25 cellular contexts compared by ENCODE assay signal in genomic region chr3:53223541-53223966, GRCh38. TPM values are rescaled to one million over a fixed set of nuclear protein-coding genes. Genes with fewer than 3 reads are reported as not detected.
A peak's percentile ranks its signal among the peaks of the same experiment; 100 is the strongest.
DNase-seq lines count a peak whose midpoint lies in the region; ATAC-seq and TF ChIP-seq lines count a peak whose summit lies in the region.
"Had no signal": no experiment of that assay in that cellular context is flagged by ENCODE, and none has a peak within 500 bp of the region (broad histone marks: within the 10 kb centered on the region; RNA-seq: fewer than 3 reads in every experiment).

No MANE protein-coding gene starts in this region.

- H3K27me3 Mint-ChIP-seq in stimulated activated naive B cell treated with anti-CD40 and anti-IgM and Interleukin-4, amounts not matched to agents 10 μg/mL and 1 μg/mL and 100 μg/mL, for 72 hours = no peaks in the 10 kb centered on the region
- H3K27me3 Mint-ChIP-seq in CD4-positive, alpha-beta T cell = no peaks in the 10 kb centered on the region
- H3K27me3 Mint-ChIP-seq: activated naive CD8-positive, alpha-beta T cell treated with anti-CD3 and anti-CD28 coated beads for 36 hours had no signal

- CTCF ChIA-PET in RWPE1 (lab: Yijun Ruan, JAX) = no interaction called here
- CTCF ChIA-PET in CD4-positive, alpha-beta T cell (lab: Charles Lee) = no interaction called here

- H3K9me3 ChIP-seq in mesodermal cell (ENCODE audit: control insufficient read depth, low read length) = no peaks in the 10 kb centered on the region
- H3K9me3 ChIP-seq in CD4-positive, alpha-beta T cell (ENCODE audit: control insufficient read depth, low read length) = no peaks in the 10 kb centered on the region
- H3K9me3 ChIP-seq: ascending aorta, thoracic aorta had no signal

- TF ChIP-seq CTCF in RWPE1 (conservative IDR thresholded peaks at IDR 0.05; ENCODE audit: low read depth) = no peak
- TF ChIP-seq CTCF in CD4-positive, alpha-beta T cell (IDR thresholded peaks at IDR 0.05) = no peak

- no peaks in the 10 kb centered on the region for H3K9me3 Mint-ChIP-seq in stimulated activated naive B cell treated with anti-CD40 and anti-IgM and Interleukin-4, amounts not matched to agents 10 μg/mL and 1 μg/mL and 100 μg/mL, for 72 hours
- H3K9me3 Mint-ChIP-seq in CD4-positive, alpha-beta T cell = no peaks in the 10 kb centered on the region
- H3K9me3 Mint-ChIP-seq: activated naive CD8-positive, alpha-beta T cell treated with anti-CD3 and anti-CD28 coated beads for 36 hours; activated T-helper 2 cell treated with anti-CD3 and anti-CD28 coated beads, Interferon-gamma antibody, Interleukin-2, Interleukin-4, amounts not matched to agents 10 μg/mL and 5 μg/mL and 100 μg/mL, durations not matched to agents 14 hours and 24 hours and 36 hours had no signal

- H3K27ac Mint-ChIP-seq in stimulated activated naive B cell treated with anti-CD40 and anti-IgM and Interleukin-4, amounts not matched to agents 10 μg/mL and 1 μg/mL and 100 μg/mL, for 72 hours = peak overlapping the region; percentile 86
- no peak overlapping the region for H3K27ac Mint-ChIP-seq in CD4-positive, alpha-beta T cell
- H3K27ac Mint-ChIP-seq: activated T-helper 2 cell treated with anti-CD3 and anti-CD28 coated beads, Interferon-gamma antibody, Interleukin-2, Interleukin-4, amounts not matched to agents 10 μg/mL and 5 μg/mL and 100 μg/mL, durations not matched to agents 14 hours and 24 hours and 36 hours had no signal

- WGBS in mesodermal cell (ENCODE audit: insufficient coverage in 2 of 2), 2 experiments = 98 to 100% methylated on average over 4 to 9 of the region's 9 CpGs

- intact Hi-C loops in CD4-positive, alpha-beta T cell (cut with DNase I, micrococcal nuclease) = no loop called here

- H3K4me3 ChIP-seq in mesodermal cell (ENCODE audit: extremely low read depth, insufficient read depth, low read length, poor library complexity, severe bottlenecking) = no peak overlapping the region
- H3K4me3 ChIP-seq: ascending aorta, lung, thoracic aorta had no signal

- peaks cover 4 to 5% of the 10 kb centered on the region in 2 donors for H3K4me1 Mint-ChIP-seq in stimulated activated naive B cell treated with anti-CD40 and anti-IgM and Interleukin-4, amounts not matched to agents 10 μg/mL and 1 μg/mL and 100 μg/mL, for 72 hours
- peaks cover 5% of the 10 kb centered on the region for H3K4me1 Mint-ChIP-seq in CD4-positive, alpha-beta T cell (ENCODE audit: low read depth)
- H3K4me1 Mint-ChIP-seq: activated naive CD8-positive, alpha-beta T cell treated with anti-CD3 and anti-CD28 coated beads for 36 hours had no signal

- H3K36me3 ChIP-seq in mesodermal cell (ENCODE audit: control insufficient read depth, insufficient read depth, low read length) = peaks cover 60% of the 10 kb centered on the region

- no peak for ATAC-seq in stimulated activated naive B cell treated with anti-CD40 and anti-IgM and Interleukin-4, amounts not matched to agents 10 μg/mL and 1 μg/mL and 100 μg/mL, for 72 hours (replicated peaks)
- no peak for ATAC-seq in HG02852 (IDR thresholded peaks at IDR 0.05; ENCODE audit: unreplicated experiment)
- ATAC-seq in CD4-positive, alpha-beta T cell (ENCODE audit: poor library complexity) = no peak
- ATAC-seq: SK-N-SH treated with all-trans-retinoic acid at 6 μM for 48 hours had no signal

- no peaks in the 10 kb centered on the region for H3K27me3 ChIP-seq in CD4-positive, alpha-beta T cell (ENCODE audit: control insufficient read depth, insufficient read depth, low read length)
- H3K27me3 ChIP-seq: ascending aorta had no signal

- DNase-seq in D341Med (ENCODE audit: low spot score) = peak; percentile 18
- DNase-seq in RWPE1 (ENCODE audit: low spot score) = no peak
- no peak for DNase-seq in stimulated activated naive B cell treated with anti-CD40 and anti-IgM and Interleukin-4, amounts not matched to agents 10 μg/mL and 1 μg/mL and 100 μg/mL, for 72 hours
- no peak for DNase-seq in SKM-1 treated with dmso at 0.1 percent for 144 hours (lab: John Stamatoyannopoulos, UW; ENCODE audit: unreplicated experiment)
- no peak for DNase-seq in CD4-positive, alpha-beta T cell
- DNase-seq: activated CD4-positive, alpha-beta T cell treated with anti-CD3 and anti-CD28 coated beads, Interleukin-2, amount 50 U/mL, for 4 hours; activated CD8-positive, alpha-beta memory T cell treated with anti-CD3 and anti-CD28 coated beads, Interleukin-2, amount 50 U/mL, for 4 hours; activated naive CD8-positive, alpha-beta T cell treated with anti-CD3 and anti-CD28 coated beads for 36 hours; caudate nucleus; dermis blood vessel endothelial cell; GF-D8; HCEC 1CT; kidney; NCI-H1092; NCI-H187 treated with DMSO at 0.1 percent for 48 hours; RPMI8226; small intestine; WERI-Rb-1 had no signal

- H3K4me1 ChIP-seq in mesodermal cell (ENCODE audit: control insufficient read depth, insufficient read depth, low read length, poor library complexity, severe bottlenecking) = no peaks in the 10 kb centered on the region
- H3K4me1 ChIP-seq: ascending aorta had no signal

- no peak overlapping the region for H3K4me3 Mint-ChIP-seq in stimulated activated naive B cell treated with anti-CD40 and anti-IgM and Interleukin-4, amounts not matched to agents 10 μg/mL and 1 μg/mL and 100 μg/mL, for 72 hours
- H3K4me3 Mint-ChIP-seq in CD4-positive, alpha-beta T cell = no peak overlapping the region
- H3K4me3 Mint-ChIP-seq: activated naive CD8-positive, alpha-beta T cell treated with anti-CD3 and anti-CD28 coated beads for 36 hours had no signal

- peaks cover 48 to 68% of the 10 kb centered on the region in 2 donors for H3K36me3 Mint-ChIP-seq in stimulated activated naive B cell treated with anti-CD40 and anti-IgM and Interleukin-4, amounts not matched to agents 10 μg/mL and 1 μg/mL and 100 μg/mL, for 72 hours
- peaks cover 50% of the 10 kb centered on the region for H3K36me3 Mint-ChIP-seq in CD4-positive, alpha-beta T cell (ENCODE audit: low read depth)

- POLR2A ChIA-PET in RWPE1 (lab: Yijun Ruan, JAX; ENCODE audit: low non-redundant PET) = no interaction called here
- POLR2A ChIA-PET in CD4-positive, alpha-beta T cell (lab: Charles Lee) = no interaction called here

- H3K27ac ChIP-seq in RWPE1 = peak overlapping the region; percentile 72
- peak overlapping the region; percentile 23 for H3K27ac ChIP-seq in mesodermal cell (ENCODE audit: low read depth, low read length, severe bottlenecking)
- no peak overlapping the region for H3K27ac ChIP-seq in CD4-positive, alpha-beta T cell (ENCODE audit: low read depth, low read length)
- H3K27ac ChIP-seq: ascending aorta, thoracic aorta, WERI-Rb-1 had no signal

RNA-seq across cellular contexts. Expression of gene TKT, which starts 32.3 kb away (rescaled TPM):
- polyA plus RNA-seq in mesodermal cell (2013, experiment 1 of 2) = 684 TPM
- 577 TPM for polyA plus RNA-seq in mesodermal cell (2013, experiment 2 of 2)
- total RNA-seq in CD4-positive, alpha-beta T cell = 100 to 1,000 TPM in 1 of 2 experiments, 10 to 100 TPM in 1; 91.5 to 103 TPM
